Comparison of ENCODE assay signal across 19 cellular contexts in the genomic region with DNA sequence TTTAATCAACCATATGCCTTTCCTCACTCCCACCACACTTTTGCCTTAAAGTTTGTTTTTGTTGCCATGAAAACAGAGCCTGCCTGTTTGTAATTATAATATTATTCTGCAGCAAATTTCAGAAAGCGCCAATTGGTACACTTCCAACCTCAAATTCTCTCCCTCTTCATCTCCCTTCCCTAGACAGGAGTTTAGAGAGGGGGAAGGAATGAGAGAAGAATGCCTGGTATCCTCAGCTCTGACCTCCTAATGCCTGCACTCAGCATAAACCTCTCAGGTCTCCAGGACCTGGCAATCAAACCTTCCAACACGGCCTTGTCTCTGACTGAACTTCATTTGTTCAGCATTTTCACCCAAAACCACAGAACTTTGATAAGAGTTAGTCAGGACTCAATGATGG.
A peak's percentile ranks its signal among the peaks of the same experiment; 100 is the strongest.
DNase-seq lines count a peak whose midpoint lies in the region; ATAC-seq and TF ChIP-seq lines count a peak whose summit lies in the region.
"Had no signal": no experiment of that assay in that cellular context is flagged by ENCODE, and none has a peak within 500 bp of the region (broad histone marks: within the 10 kb centered on the region; RNA-seq: fewer than 3 reads in every experiment).

No MANE protein-coding gene starts in this region.

- H3K4me3 Mint-ChIP-seq in osteocyte (ENCODE audit: unreplicated experiment): no peak overlapping the region
- H3K4me3 Mint-ChIP-seq: GM23338 had no signal

- peaks cover 20% of the 10 kb centered on the region for H3K9me3 Mint-ChIP-seq in osteocyte (ENCODE audit: unreplicated experiment)
- H3K9me3 Mint-ChIP-seq: GM23338 had no signal

- H3K4me1 ChIP-seq in breast epithelium: no peaks in the 10 kb centered on the region
- H3K4me1 ChIP-seq: Peyer's patch had no signal

- peak; percentile 1 for DNase-seq in Ammon's horn (ENCODE audit: low spot score)
- peak; percentile 83 for DNase-seq in NCI-H226
- peak; percentile 15 for DNase-seq in dedifferentiated amniotic fluid mesenchymal stem cell (ENCODE audit: extremely low spot score)
- no peak for DNase-seq in osteocyte (ENCODE audit: extremely low spot score, unreplicated experiment)
- DNase-seq in breast epithelium (ENCODE audit: low spot score in 2 of 2): no peak
- no peak for DNase-seq in COLO668 (lab: John Stamatoyannopoulos, UW; ENCODE audit: unreplicated experiment)
- DNase-seq: DMS53, KG1, MG63, NCI-H1105 treated with DMSO at 0.1 percent for 48 hours, NCI-H1930, NCI-H2171 treated with DMSO at 0.1 percent for 48 hours, NCI-H510A treated with DMSO at 0.1 percent for 48 hours, Peyer's patch, SHP77 had no signal

- no peaks in the 10 kb centered on the region for H3K9me3 ChIP-seq in breast epithelium
- H3K9me3 ChIP-seq: MG63, Peyer's patch had no signal

- H3K4me1 Mint-ChIP-seq in osteocyte (ENCODE audit: unreplicated experiment): peaks cover 27% of the 10 kb centered on the region
- H3K4me1 Mint-ChIP-seq: GM23338 had no signal

- H3K27ac ChIP-seq in breast epithelium: no peak overlapping the region
- H3K27ac ChIP-seq: HL-60, Peyer's patch had no signal

- no peaks in the 10 kb centered on the region for H3K27me3 Mint-ChIP-seq in osteocyte (ENCODE audit: unreplicated experiment)

- peak overlapping the region; percentile 67 for H3K27ac Mint-ChIP-seq in osteocyte (ENCODE audit: unreplicated experiment)
- H3K27ac Mint-ChIP-seq: GM23338 had no signal

- TF ChIP-seq POLR2A in breast epithelium (IDR thresholded peaks at IDR 0.05): no peak

- no peaks in the 10 kb centered on the region for H3K27me3 ChIP-seq in breast epithelium
- H3K27me3 ChIP-seq: MG63, Peyer's patch had no signal

- intact Hi-C loops in breast epithelium (cut with DNase I; ENCODE audit: low total_unique reads): no loop called here

- H3K4me3 ChIP-seq in breast epithelium: no peak overlapping the region
- H3K4me3 ChIP-seq: GM23338, MG63, Peyer's patch had no signal

- no peaks in the 10 kb centered on the region for H3K36me3 ChIP-seq in breast epithelium
- H3K36me3 ChIP-seq: MG63, Peyer's patch had no signal

- TF ChIP-seq CTCF in osteocyte (IDR thresholded peaks at IDR 0.05) (no peak), breast epithelium (IDR thresholded peaks at IDR 0.05) (no peak)

- H3K36me3 Mint-ChIP-seq in osteocyte (ENCODE audit: unreplicated experiment): no peaks in the 10 kb centered on the region

- ATAC-seq in GM21360 (IDR thresholded peaks at IDR 0.05; ENCODE audit: unreplicated experiment) (no peak), GM19397 (IDR thresholded peaks at IDR 0.05; ENCODE audit: unreplicated experiment) (no peak)
- ATAC-seq: GM23338 had no signal

Comparison
In these comparisons a context has a peak if more than half of its experiments do, and no peak if none do; other contexts are left out.
1. DNase-seq: peak in Ammon's horn (single experiment), NCI-H226 (single experiment) and dedifferentiated amniotic fluid mesenchymal stem cell (single experiment); none in osteocyte (single experiment), breast epithelium (0 of 2) and COLO668 (single experiment).